In genomic region chr1:223479261-223479660, GRCh38 we compare ENCODE assay signal across 2 cellular contexts.
TF ChIP-seq lines count a peak whose summit lies in the region.

No MANE protein-coding gene starts in this region.

TF ChIP-seq in SK-N-SH treated with all-trans-retinoic acid at 6 μM for 48 hours, 23 proteins besides CTCF, POLR2A, EP300 and RAD21:
- TF ChIP-seq POU6F1 (CRISPR knock-in tag; IDR thresholded peaks at IDR 0.05; ENCODE audit: borderline replicate concordance, low read depth) (no peak), ESRRG (CRISPR knock-in tag; IDR thresholded peaks at IDR 0.05) (no peak)

TF ChIP-seq in SK-N-SH, 30 proteins besides CTCF, POLR2A, EP300 and RAD21:
- TF ChIP-seq POLR2AphosphoS5 (IDR thresholded peaks at IDR 0.05; ENCODE audit: low read depth, low read length), result no peak
- no peak for TF ChIP-seq CHD2 (IDR thresholded peaks at IDR 0.05; ENCODE audit: low read length, partially characterized antibody)
